In the genomic region with DNA sequence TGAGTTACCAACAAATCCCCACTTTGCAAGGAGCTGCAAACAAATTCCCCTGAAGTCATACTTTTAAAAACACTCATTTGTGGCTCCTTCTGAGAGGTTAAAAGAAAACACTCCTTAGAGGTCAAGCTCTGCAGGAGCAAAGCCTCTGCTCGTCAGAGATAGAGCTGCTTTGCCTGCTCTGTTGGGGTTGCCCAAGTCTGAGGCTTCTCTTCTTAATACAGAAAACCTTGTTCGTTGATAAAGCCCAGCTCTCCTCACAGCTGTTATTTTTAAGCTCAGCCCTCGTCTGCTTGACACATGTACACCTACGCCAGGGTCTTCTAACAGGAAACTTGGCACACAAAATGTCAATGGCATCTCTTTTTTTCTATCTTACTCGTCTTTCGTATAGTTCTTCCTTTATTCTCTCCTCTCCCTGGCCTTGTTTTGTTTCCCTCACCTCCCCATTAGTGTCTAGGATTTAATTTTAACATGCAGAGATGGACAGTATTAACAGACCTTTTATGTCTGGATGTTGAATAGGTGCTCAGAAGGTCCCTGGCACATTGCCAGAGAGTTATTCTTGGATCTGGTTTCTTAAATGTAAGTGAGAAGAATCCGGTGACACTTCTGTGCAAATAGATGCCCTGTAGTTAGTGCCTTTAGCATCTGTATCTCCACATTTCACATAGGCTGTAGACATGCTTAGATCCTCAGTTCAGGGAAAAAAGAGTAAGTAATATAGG, we compare ENCODE assay signal across 19 cellular contexts.
DNase-seq lines count a peak whose midpoint lies in the region; ATAC-seq and TF ChIP-seq lines count a peak whose summit lies in the region.
"Had no signal": no experiment of that assay in that cellular context is flagged by ENCODE, and none has a peak within 500 bp of the region (broad histone marks: within the 10 kb centered on the region; RNA-seq: fewer than 3 reads in every experiment).

No MANE protein-coding gene starts in this region.

- H3K27me3 ChIP-seq in adipocyte (replicated peaks; ENCODE audit: control insufficient read depth, insufficient read depth, low read length) (no peaks in the 10 kb centered on the region), right atrium auricular region (no peaks in the 10 kb centered on the region), testis (no peaks in the 10 kb centered on the region)

- DNase-seq in DMS153 (lab: John Stamatoyannopoulos, UW): peak; percentile 11
- DNase-seq in NCI-H146 (lab: John Stamatoyannopoulos, UW): peak; percentile 72
- peak; percentile 26 for DNase-seq in adipocyte (ENCODE audit: low read depth)
- DNase-seq in right atrium auricular region (ENCODE audit: low spot score): no peak
- DNase-seq in kidney glomerular epithelial cell (lab: John Stamatoyannopoulos, UW): no peak
- no peak for DNase-seq in iPS-NIHi11 (ENCODE audit: low spot score)
- no peak for DNase-seq in testis
- DNase-seq: activated CD8-positive, alpha-beta T cell treated with anti-CD3 and anti-CD28 coated beads for 36 hours; AML-193; aorta; foreskin fibroblast; mesendoderm; NCI-H187 treated with DMSO at 0.1 percent for 48 hours; small intestine; stimulated activated naive CD8-positive, alpha-beta T cell treated with anti-CD3 and anti-CD28 coated beads, Interleukin-15, amount 100 ng/mL, for 72 hours had no signal

- H3K27ac ChIP-seq in right atrium auricular region: peak overlapping the region; percentile 11 to 29
- H3K27ac ChIP-seq in testis: no peak overlapping the region
- H3K27ac ChIP-seq: KMS-11 had no signal

- H3K4me3 ChIP-seq in adipocyte (ENCODE audit: low read length) (no peak overlapping the region), right atrium auricular region (no peak overlapping the region), testis (no peak overlapping the region)

- H3K36me3 ChIP-seq in adipocyte (ENCODE audit: control insufficient read depth, insufficient read depth, low read length, severe bottlenecking) (no peaks in the 10 kb centered on the region), right atrium auricular region (no peaks in the 10 kb centered on the region), testis (ENCODE audit: low read depth, missing control alignments) (no peaks in the 10 kb centered on the region)

- no peak for ATAC-seq in HG03159 (IDR thresholded peaks at IDR 0.05; ENCODE audit: unreplicated experiment)
- ATAC-seq: activated CD8-positive, alpha-beta T cell treated with anti-CD3 and anti-CD28 coated beads for 36 hours; activated T-helper 17 cell treated with anti-CD3 and anti-CD28 coated beads, Interleukin-2, amount 50 U/mL, for 72 hours; HCT116; stimulated activated naive CD8-positive, alpha-beta T cell treated with anti-CD3 and anti-CD28 coated beads, Interleukin-15, amount 100 ng/mL, for 72 hours had no signal

- no peak for TF ChIP-seq POLR2A in testis (IDR thresholded peaks at IDR 0.05)

- H3K9me3 ChIP-seq in adipocyte (ENCODE audit: control insufficient read depth, low read length) (no peaks in the 10 kb centered on the region), right atrium auricular region (no peaks in the 10 kb centered on the region), testis (no peaks in the 10 kb centered on the region)

- TF ChIP-seq CTCF in right atrium auricular region (IDR thresholded peaks at IDR 0.05): no peak
- no peak for TF ChIP-seq CTCF in testis (IDR thresholded peaks at IDR 0.05)

- no peak overlapping the region for H3K9ac ChIP-seq in adipocyte (ENCODE audit: low read length)
- H3K9ac ChIP-seq: KMS-11 had no signal

- 38 to 55% methylated on average over 7 of the region's 7 CpGs for WGBS in testis, 2 donors

- intact Hi-C loops in testis (cut with DNase I; ENCODE audit: low total_unique reads): no loop called here

- H3K4me1 ChIP-seq in adipocyte (ENCODE audit: control insufficient read depth, insufficient read depth, low read length) (no peaks in the 10 kb centered on the region), right atrium auricular region (peaks cover 0 to 11% of the 10 kb centered on the region in 2 donors), testis (peaks cover 7% of the 10 kb centered on the region)

Comparison
In these comparisons a context has a peak if more than half of its experiments do, and no peak if none do; other contexts are left out.
1. DNase-seq: peak in DMS153 (single experiment), NCI-H146 (single experiment) and adipocyte (single experiment); none in right atrium auricular region (single experiment), kidney glomerular epithelial cell (single experiment), iPS-NIHi11 (single experiment) and testis (single experiment).
2. H3K27ac ChIP-seq: peak in right atrium auricular region (2 of 2); none in testis (0 of 2).